ENCODE assay signal across 23 cellular contexts in the genomic region with DNA sequence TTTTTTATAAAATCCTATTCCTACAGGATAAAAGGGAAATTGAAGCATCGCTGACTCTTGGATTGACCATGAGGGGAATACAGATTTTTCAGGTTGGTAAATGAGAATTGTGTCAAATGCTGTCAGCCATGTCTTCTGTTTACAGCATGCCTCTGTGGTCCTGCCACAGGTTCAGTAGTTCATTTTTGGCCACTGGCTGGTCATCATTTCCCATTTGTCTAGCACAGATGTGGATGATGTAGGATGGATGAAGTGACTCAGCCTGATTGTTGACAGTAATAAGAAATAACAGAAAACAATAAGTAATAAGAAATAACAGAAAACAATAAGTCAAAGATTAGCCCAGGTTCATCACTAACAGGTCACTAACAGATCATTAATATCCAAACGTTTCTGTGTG.
"Had no signal": no experiment of that assay in that cellular context is flagged by ENCODE, and none has a peak within 500 bp of the region (broad histone marks: within the 10 kb centered on the region; RNA-seq: fewer than 3 reads in every experiment).

No MANE protein-coding gene starts in this region.

- H3K4me1 ChIP-seq: SJSA1 had no signal

- ATAC-seq: activated T-cell treated with anti-CD3 and anti-CD28 coated beads, Interleukin-2, amount 50 U/mL, for 4 hours; activated T-helper 17 cell treated with anti-CD3 and anti-CD28 coated beads, Interleukin-2, amount 50 U/mL, for 72 hours; PC-3; SK-N-SH treated with all-trans-retinoic acid at 6 μM for 48 hours; T-helper 17 cell had no signal

- H3K4me3 ChIP-seq: SJSA1 had no signal

- DNase-seq: activated CD4-positive, alpha-beta memory T cell treated with anti-CD3 and anti-CD28 coated beads for 36 hours; activated CD4-positive, alpha-beta T cell treated with anti-CD3 and anti-CD28 coated beads, Interleukin-2, amount 10 ng/mL, durations not matched to agents 7 days and 5 days; activated CD4-positive, CD25-positive, alpha-beta regulatory T cell; activated CD8-positive, alpha-beta memory T cell treated with anti-CD3 and anti-CD28 coated beads for 24 hours; activated gamma-delta T cell; activated naive CD4-positive, alpha-beta T cell treated with anti-CD3 and anti-CD28 coated beads for 36 hours; activated T-cell treated with anti-CD3 and anti-CD28 coated beads, Interleukin-2, amount 50 U/mL, for 4 hours; amygdala; caudate nucleus; Karpas-422; NCI-H146; NCI-H187 treated with DMSO at 0.1 percent for 48 hours; NCI-H2081 treated with DMSO at 0.1 percent for 48 hours; NCI-H446; NCI-H524; PC-3; SHP77; T-helper 17 cell; T1000 had no signal

- H3K27ac ChIP-seq: SJSA1, VCaP had no signal

- H3K9me3 ChIP-seq: SJSA1 had no signal

- H3K27me3 ChIP-seq: SJSA1 had no signal
